ENCODE assay signal across 25 cellular contexts in the genomic region with DNA sequence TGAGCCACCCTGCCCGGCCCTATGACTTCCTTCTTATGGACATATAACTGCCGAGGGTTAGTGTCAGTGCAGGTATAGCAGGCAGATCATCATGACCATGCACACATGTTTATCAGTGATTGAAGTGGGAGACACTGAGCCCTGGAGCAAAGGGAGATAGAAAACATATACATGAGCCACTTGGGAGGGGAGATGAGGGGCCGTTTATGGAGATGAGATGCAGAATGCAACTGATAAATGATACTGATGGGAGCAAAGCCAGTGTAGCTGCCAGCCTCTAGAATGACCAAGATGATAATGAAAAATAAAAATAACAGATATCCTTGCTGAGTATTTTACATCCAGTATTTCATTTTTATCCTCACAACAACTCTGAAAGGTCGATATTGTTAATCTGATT.
DNase-seq lines count a peak whose midpoint lies in the region; ATAC-seq and TF ChIP-seq lines count a peak whose summit lies in the region.
"Had no signal": no experiment of that assay in that cellular context is flagged by ENCODE, and none has a peak within 500 bp of the region (broad histone marks: within the 10 kb centered on the region; RNA-seq: fewer than 3 reads in every experiment).

No MANE protein-coding gene starts in this region.

- no peak overlapping the region for H3K9ac ChIP-seq in SK-N-SH
- H3K9ac ChIP-seq: BLaER1 had no signal

- no peak overlapping the region for H3K27ac Mint-ChIP-seq in activated CD4-positive, alpha-beta T cell treated with anti-CD3 and anti-CD28 coated beads for 36 hours
- H3K27ac Mint-ChIP-seq: B cell; CD4-positive, alpha-beta memory T cell; CD8-positive, alpha-beta memory T cell had no signal

- intact Hi-C loops in esophagus muscularis mucosa (cut with DNase I): no loop called here
- intact Hi-C loops in activated CD4-positive, alpha-beta T cell treated with anti-CD3 and anti-CD28 coated beads for 36 hours (cut with DNase I, micrococcal nuclease): no loop called here

- H3K27me3 ChIP-seq in BE2C: no peaks in the 10 kb centered on the region
- H3K27me3 ChIP-seq in SK-N-SH (ENCODE audit: insufficient read depth): no peaks in the 10 kb centered on the region
- no peaks in the 10 kb centered on the region for H3K27me3 ChIP-seq in esophagus muscularis mucosa
- H3K27me3 ChIP-seq: BLaER1 had no signal

- H2AFZ ChIP-seq in SK-N-SH (ENCODE audit: low read depth): no peak overlapping the region

- POLR2A ChIA-PET in SK-N-SH (lab: Yijun Ruan, JAX): no interaction called here
- POLR2A ChIA-PET in activated CD4-positive, alpha-beta T cell treated with anti-CD3 and anti-CD28 coated beads for 36 hours (lab: Charles Lee): no interaction called here

- DNase-seq in BE2C: peak; percentile 20
- DNase-seq in SK-N-SH: peak; percentile 77
- peak; percentile 42 for DNase-seq in esophagus muscularis mucosa (ENCODE audit: extremely low spot score)
- no peak for DNase-seq in activated CD4-positive, alpha-beta T cell treated with anti-CD3 and anti-CD28 coated beads for 36 hours
- DNase-seq: AML-193; C1 segment of cervical spinal cord; CD4-positive, alpha-beta memory T cell; CD4-positive, CD25-positive, alpha-beta regulatory T cell; CD8-positive, alpha-beta memory T cell; COR-L47; DMS 273 treated with DMSO at 0.1 percent for 48 hours; DMS153; DMS53; DMS79; DND-41; EL; GDM1 had no signal

- H3K4me3 Mint-ChIP-seq in activated CD4-positive, alpha-beta T cell treated with anti-CD3 and anti-CD28 coated beads for 36 hours: no peak overlapping the region
- H3K4me3 Mint-ChIP-seq: B cell; CD14-positive monocyte; CD4-positive, alpha-beta memory T cell; CD4-positive, CD25-positive, alpha-beta regulatory T cell; CD8-positive, alpha-beta memory T cell had no signal

- no peak for TF ChIP-seq RAD21 in SK-N-SH (IDR thresholded peaks at IDR 0.05; ENCODE audit: low read length)

- no peaks in the 10 kb centered on the region for H3K9me3 ChIP-seq in BE2C
- H3K9me3 ChIP-seq in SK-N-SH: no peaks in the 10 kb centered on the region
- H3K9me3 ChIP-seq in esophagus muscularis mucosa: no peaks in the 10 kb centered on the region
- H3K9me3 ChIP-seq: A549, BLaER1 had no signal

- H3K27ac ChIP-seq in SK-N-SH (ENCODE audit: low read depth in 2 of 2, low read length in 1 of 2) (no peak overlapping the region), esophagus muscularis mucosa (replicated peaks in 1 of 4) (no peak overlapping the region)
- H3K27ac ChIP-seq: 22Rv1, A549, BLaER1 had no signal

- peaks cover 5% of the 10 kb centered on the region for H3K4me1 ChIP-seq in BE2C
- H3K4me1 ChIP-seq in SK-N-SH (ENCODE audit: control insufficient read depth in 1 of 2, insufficient read depth in 2 of 2, low read depth in 1 of 2, low read length in 1 of 2): peaks cover 0 to 4% of the 10 kb centered on the region in 2 experiments; a peak in 1 of 4 replicates
- no peaks in the 10 kb centered on the region for H3K4me1 ChIP-seq in esophagus muscularis mucosa
- H3K4me1 ChIP-seq: A549 had no signal

- H3K9me2 ChIP-seq in SK-N-SH: no peaks in the 10 kb centered on the region

- 8% methylated on average over 4 of the region's 4 CpGs for WGBS in SK-N-SH (ENCODE audit: low lambda C conversion rate)
- WGBS in esophagus muscularis mucosa: 82% methylated on average over 4 of the region's 4 CpGs

- H4K20me1 ChIP-seq in SK-N-SH (ENCODE audit: insufficient read depth): no peaks in the 10 kb centered on the region
- H4K20me1 ChIP-seq: BLaER1 had no signal

- no peaks in the 10 kb centered on the region for H3K79me2 ChIP-seq in SK-N-SH (ENCODE audit: insufficient read depth)

- H3K36me3 Mint-ChIP-seq in activated CD4-positive, alpha-beta T cell treated with anti-CD3 and anti-CD28 coated beads for 36 hours (ENCODE audit: low read depth): no peaks in the 10 kb centered on the region
- H3K36me3 Mint-ChIP-seq: CD14-positive monocyte; CD4-positive, alpha-beta memory T cell; CD4-positive, CD25-positive, alpha-beta regulatory T cell; CD8-positive, alpha-beta memory T cell had no signal

- H3K4me3 ChIP-seq in BE2C (ENCODE audit: low read depth, low read length) (no peak overlapping the region; the same call in 1 of the 2 replicates), SK-N-SH (ENCODE audit: low read depth in 2 of 2, low read length in 1 of 2) (no peak overlapping the region), esophagus muscularis mucosa (no peak overlapping the region)
- H3K4me3 ChIP-seq: A549, BLaER1, GM12878 had no signal

- no peak for TF ChIP-seq POLR2A in esophagus muscularis mucosa (IDR thresholded peaks at IDR 0.05; ENCODE audit: low read depth)

- H3K4me2 ChIP-seq in SK-N-SH: no peak overlapping the region
- H3K4me2 ChIP-seq: A549, BLaER1 had no signal

- H3K36me3 ChIP-seq in BE2C (no peaks in the 10 kb centered on the region), SK-N-SH (replicated peaks in 1 of 2; ENCODE audit: control insufficient read depth in 1 of 2, insufficient read depth in 2 of 2, low read length in 1 of 2) (no peaks in the 10 kb centered on the region), esophagus muscularis mucosa (no peaks in the 10 kb centered on the region)
- H3K36me3 ChIP-seq: BLaER1 had no signal

- H3K27me3 Mint-ChIP-seq in activated CD4-positive, alpha-beta T cell treated with anti-CD3 and anti-CD28 coated beads for 36 hours: peaks cover 6% of the 10 kb centered on the region
- H3K27me3 Mint-ChIP-seq: CD4-positive, CD25-positive, alpha-beta regulatory T cell; CD8-positive, alpha-beta memory T cell had no signal

- no peaks in the 10 kb centered on the region for H3F3A ChIP-seq in SK-N-SH (replicated peaks; ENCODE audit: insufficient read depth)

- ATAC-seq in HG03175 (IDR thresholded peaks at IDR 0.05; ENCODE audit: unreplicated experiment) (no peak), HG03039 (IDR thresholded peaks at IDR 0.05; ENCODE audit: unreplicated experiment) (no peak)
- no peak for ATAC-seq in activated CD4-positive, alpha-beta T cell treated with anti-CD3 and anti-CD28 coated beads for 36 hours
- ATAC-seq: A549, GM12878 had no signal

- TF ChIP-seq EP300 in SK-N-SH (IDR thresholded peaks at IDR 0.05; ENCODE audit: borderline replicate concordance in 1 of 2, low read depth in 1 of 2, low read length in 1 of 2): peak in 1 of 2 experiments; percentile 67; a peak in 2 of 4 replicates
- TF ChIP-seq EP300 in esophagus muscularis mucosa (IDR thresholded peaks at IDR 0.05): no peak

- TF ChIP-seq CTCF in BE2C (IDR thresholded peaks at IDR 0.05; ENCODE audit: low read depth, low read length) (no peak), SK-N-SH (IDR thresholded peaks at IDR 0.05) (no peak), esophagus muscularis mucosa (IDR thresholded peaks at IDR 0.05) (no peak)

- CTCF ChIA-PET in SK-N-SH (lab: Yijun Ruan, JAX): interaction anchor here (1.8 kb wide), 1 partner anchor 12 kb away, joined by 8 read pairs; no protein-coding TSS in a partner anchor
- CTCF ChIA-PET in activated CD4-positive, alpha-beta T cell treated with anti-CD3 and anti-CD28 coated beads for 36 hours (lab: Charles Lee): interaction anchor here (1.0 kb wide), 1 partner anchor 12 kb away, joined by 3 read pairs; no protein-coding TSS in a partner anchor

- H3K9me3 Mint-ChIP-seq in activated CD4-positive, alpha-beta T cell treated with anti-CD3 and anti-CD28 coated beads for 36 hours (ENCODE audit: low read depth): no peaks in the 10 kb centered on the region
- H3K9me3 Mint-ChIP-seq: CD14-positive monocyte; CD4-positive, alpha-beta memory T cell had no signal

- H3K4me1 Mint-ChIP-seq in activated CD4-positive, alpha-beta T cell treated with anti-CD3 and anti-CD28 coated beads for 36 hours: no peaks in the 10 kb centered on the region
- H3K4me1 Mint-ChIP-seq: B cell; CD14-positive monocyte; CD4-positive, alpha-beta memory T cell; CD4-positive, CD25-positive, alpha-beta regulatory T cell; CD8-positive, alpha-beta memory T cell had no signal

TF ChIP-seq in SK-N-SH, 30 proteins besides CTCF, POLR2A, EP300 and RAD21:
- TF ChIP-seq GATA2 (CRISPR knock-in tag; IDR thresholded peaks at IDR 0.05): peak; percentile 94
- TF ChIP-seq MXI1 (IDR thresholded peaks at IDR 0.05; ENCODE audit: low read depth, low read length): peak; percentile 21; the same call in 1 of the 2 replicates
- TF ChIP-seq FOXJ3 (CRISPR knock-in tag; IDR thresholded peaks at IDR 0.05): 0 out of 2 replicates have a peak, but pooled peaks have one; percentile 33
- no peak for TF ChIP-seq FOXM1 (IDR thresholded peaks at IDR 0.05; ENCODE audit: low read depth)
- TF ChIP-seq, protein P1, sequence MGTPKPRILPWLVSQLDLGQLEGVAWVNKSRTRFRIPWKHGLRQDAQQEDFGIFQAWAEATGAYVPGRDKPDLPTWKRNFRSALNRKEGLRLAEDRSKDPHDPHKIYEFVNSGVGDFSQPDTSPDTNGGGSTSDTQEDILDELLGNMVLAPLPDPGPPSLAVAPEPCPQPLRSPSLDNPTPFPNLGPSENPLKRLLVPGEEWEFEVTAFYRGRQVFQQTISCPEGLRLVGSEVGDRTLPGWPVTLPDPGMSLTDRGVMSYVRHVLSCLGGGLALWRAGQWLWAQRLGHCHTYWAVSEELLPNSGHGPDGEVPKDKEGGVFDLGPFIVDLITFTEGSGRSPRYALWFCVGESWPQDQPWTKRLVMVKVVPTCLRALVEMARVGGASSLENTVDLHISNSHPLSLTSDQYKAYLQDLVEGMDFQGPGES (IDR thresholded peaks at IDR 0.05; ENCODE audit: low read depth, low read length): no peak
- TF ChIP-seq RXRA (IDR thresholded peaks at IDR 0.05; ENCODE audit: borderline replicate concordance, low read depth): no peak
- TF ChIP-seq RCOR1 (IDR thresholded peaks at IDR 0.05; ENCODE audit: low read length): peak; percentile 72; the same call in 1 of the 2 replicates
- peak; percentile 48 for TF ChIP-seq CHD2 (IDR thresholded peaks at IDR 0.05; ENCODE audit: low read length, partially characterized antibody)
